Comparison of ENCODE assay signal across 9 cellular contexts in genomic region chrX:22800360-22800759, GRCh38.
DNase-seq lines count a peak whose midpoint lies in the region; ATAC-seq, FAIRE-seq and TF ChIP-seq lines count a peak whose summit lies in the region.
"Had no signal": no experiment of that assay in that cellular context is flagged by ENCODE, and none has a peak within 500 bp of the region (broad histone marks: within the 10 kb centered on the region; RNA-seq: fewer than 3 reads in every experiment).

No MANE protein-coding gene starts in this region.

- FAIRE-seq in D721Med (lab: Jason Lieb, UNC) = no peak

- TF ChIP-seq CTCF in D721Med (IDR thresholded peaks at IDR 0.05; ENCODE audit: insufficient read depth, missing control alignments) = no peak

- DNase-seq in Right ventricle myocardium inferior (ENCODE audit: missing footprints) = peak; percentile 17
- no peak for DNase-seq in cardiac septum (ENCODE audit: low spot score)
- peak; percentile 5 to 58 for DNase-seq in SW 1271 (lab: John Stamatoyannopoulos, UW)
- DNase-seq in left cardiac atrium = peak; percentile 23
- no peak for DNase-seq in ureter (ENCODE audit: low spot score)
- no peak for DNase-seq in DMS 273 (lab: John Stamatoyannopoulos, UW; ENCODE audit: unreplicated experiment)
- no peak for DNase-seq in activated CD4-positive, CD25-positive, alpha-beta regulatory T cell treated with anti-CD3 and anti-CD28 coated beads, Interleukin-2, amount 50 U/mL, for 72 hours
- DNase-seq in D721Med (ENCODE audit: insufficient read length, low spot score) = no peak
- DNase-seq: C1 segment of cervical spinal cord had no signal

- ATAC-seq in Right ventricle myocardium inferior (no peak), left cardiac atrium (peak in 1 of 2 donors; percentile 50)

- intact Hi-C loops in Right ventricle myocardium inferior (cut with DNase I) = no loop called here
- intact Hi-C loops in cardiac septum (cut with DNase I) = no loop called here
- intact Hi-C loops in left cardiac atrium (cut with DNase I) = no loop called here

Comparison
In these comparisons a context has a peak if more than half of its experiments do, and no peak if none do; other contexts are left out.
1. DNase-seq: peak in Right ventricle myocardium inferior (single experiment), SW 1271 (2 of 2) and left cardiac atrium (single experiment); none in cardiac septum (single experiment), ureter (single experiment), DMS 273 (single experiment), activated CD4-positive, CD25-positive, alpha-beta regulatory T cell treated with anti-CD3 and anti-CD28 coated beads, Interleukin-2, amount 50 U/mL, for 72 hours (single experiment) and D721Med (single experiment).